Comparison of ENCODE assay signal across 23 cellular contexts in the genomic region with DNA sequence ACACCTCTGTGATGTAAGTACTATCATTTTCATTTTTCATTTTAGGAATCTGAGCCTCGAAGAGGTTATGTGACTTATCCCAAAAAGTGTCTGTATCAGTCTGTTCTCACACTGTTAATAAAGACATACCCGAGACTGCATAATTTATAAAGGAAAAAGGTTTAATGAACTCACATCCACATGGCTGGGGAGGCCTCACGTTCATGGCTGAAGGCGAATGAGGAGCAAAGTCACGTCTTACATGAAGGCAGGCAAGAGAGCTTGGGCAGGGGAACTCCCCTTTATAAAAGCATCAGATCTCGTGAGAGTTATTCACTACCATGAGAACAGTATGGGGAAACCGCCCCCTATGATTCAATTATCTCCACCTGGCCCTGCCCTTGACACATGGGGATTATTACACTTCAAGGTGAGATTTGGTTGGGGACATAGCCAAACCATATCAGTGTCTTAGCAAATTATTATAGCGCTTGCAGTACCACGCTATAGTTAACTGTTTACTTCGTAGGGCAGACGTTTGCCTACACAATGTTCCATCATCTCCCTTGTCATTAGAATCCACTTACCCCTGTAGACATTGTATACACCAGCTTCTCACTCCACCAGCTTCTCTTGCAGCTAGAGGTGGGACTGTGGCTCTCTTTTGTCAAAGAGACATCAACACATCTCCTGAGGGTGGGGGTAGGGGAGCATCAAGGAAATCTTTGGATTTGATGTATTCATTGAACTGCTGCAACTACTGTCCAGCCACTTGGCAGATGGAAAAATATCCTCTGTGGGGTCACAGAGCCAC.
"Had no signal": no experiment of that assay in that cellular context is flagged by ENCODE, and none has a peak within 500 bp of the region (broad histone marks: within the 10 kb centered on the region; RNA-seq: fewer than 3 reads in every experiment).

No MANE protein-coding gene starts in this region.

- H3K27me3 Mint-ChIP-seq: stimulated activated memory B cell treated with anti-CD40 and anti-IgM and Interleukin-4, amounts not matched to agents 10 μg/mL and 1 μg/mL and 100 μg/mL, for 72 hours; stimulated activated naive CD8-positive, alpha-beta T cell treated with anti-CD3 and anti-CD28 coated beads, Interleukin-15, Interleukin-2, amounts not matched to agents 100 ng/mL and 50 ng/mL, for 24 hours had no signal

- H3K4me3 ChIP-seq: gastroesophageal sphincter, left ventricle myocardium inferior, lower lobe of right lung, psoas muscle, right lobe of liver, spleen, tibial artery, upper lobe of left lung, vagina had no signal

- H3K9me3 Mint-ChIP-seq: memory B cell; stimulated activated memory B cell treated with anti-CD40 and anti-IgM and Interleukin-4, amounts not matched to agents 10 μg/mL and 1 μg/mL and 100 μg/mL, for 72 hours; stimulated activated naive CD8-positive, alpha-beta T cell treated with anti-CD3 and anti-CD28 coated beads, Interleukin-15, Interleukin-2, amounts not matched to agents 100 ng/mL and 50 ng/mL, for 24 hours had no signal

- ATAC-seq: esophagus mucosa; gastroesophageal sphincter; left cardiac atrium; lower lobe of right lung; psoas muscle; right lobe of liver; stimulated activated memory B cell treated with anti-CD40 and anti-IgM and Interleukin-4, amounts not matched to agents 10 μg/mL and 1 μg/mL and 100 μg/mL, for 72 hours had no signal

- H3K27ac Mint-ChIP-seq: memory B cell; stimulated activated memory B cell treated with anti-CD40 and anti-IgM and Interleukin-4, amounts not matched to agents 10 μg/mL and 1 μg/mL and 100 μg/mL, for 72 hours; stimulated activated naive CD8-positive, alpha-beta T cell treated with anti-CD3 and anti-CD28 coated beads, Interleukin-15, Interleukin-2, amounts not matched to agents 100 ng/mL and 50 ng/mL, for 24 hours had no signal

- H3K36me3 ChIP-seq: gastroesophageal sphincter, left ventricle myocardium inferior, lower lobe of right lung, neutrophil, right lobe of liver, spleen, tibial artery, upper lobe of left lung, vagina had no signal

- H3K4me3 Mint-ChIP-seq: memory B cell; naive B cell; stimulated activated memory B cell treated with anti-CD40 and anti-IgM and Interleukin-4, amounts not matched to agents 10 μg/mL and 1 μg/mL and 100 μg/mL, for 72 hours; stimulated activated naive CD8-positive, alpha-beta T cell treated with anti-CD3 and anti-CD28 coated beads, Interleukin-15, Interleukin-2, amounts not matched to agents 100 ng/mL and 50 ng/mL, for 24 hours had no signal

- H3K27me3 ChIP-seq: gastroesophageal sphincter, right lobe of liver, spleen, tibial artery, upper lobe of left lung, vagina had no signal

- H3K4me1 ChIP-seq: gastroesophageal sphincter, left ventricle myocardium inferior, lower lobe of right lung, psoas muscle, tibial artery, upper lobe of left lung, vagina had no signal

- DNase-seq: effector memory CD4-positive, alpha-beta T cell; foreskin fibroblast; kidney; left cardiac atrium; left ventricle myocardium inferior; lower lobe of right lung; naive B cell; psoas muscle; retina; right lobe of liver; spleen; stimulated activated CD4-positive, alpha-beta T cell treated with anti-CD3 and anti-CD28 coated beads, Interleukin-15, amount 100 ng/mL, for 24 hours; stimulated activated CD4-positive, alpha-beta T cell treated with anti-CD3 and anti-CD28 coated beads, Interleukin-1b, Interleukin-23, amount 100 ng/mL, for 48 hours; stimulated activated CD4-positive, alpha-beta T cell treated with anti-CD3 and anti-CD28 coated beads, Interleukin-4, amount 100 ng/mL, for 24 hours; tibial artery; upper lobe of left lung had no signal

- H3K9me3 ChIP-seq: gastroesophageal sphincter, left ventricle myocardium inferior, lower lobe of right lung, neutrophil, psoas muscle, right lobe of liver, spleen, tibial artery, upper lobe of left lung, vagina had no signal

- H3K36me3 Mint-ChIP-seq: memory B cell; naive B cell; stimulated activated memory B cell treated with anti-CD40 and anti-IgM and Interleukin-4, amounts not matched to agents 10 μg/mL and 1 μg/mL and 100 μg/mL, for 72 hours had no signal

- H3K27ac ChIP-seq: gastroesophageal sphincter, lower lobe of right lung, neutrophil, psoas muscle, right lobe of liver, spleen, tibial artery, upper lobe of left lung, vagina had no signal
